Comparison of ENCODE assay signal across 7 cellular contexts in the genomic region with DNA sequence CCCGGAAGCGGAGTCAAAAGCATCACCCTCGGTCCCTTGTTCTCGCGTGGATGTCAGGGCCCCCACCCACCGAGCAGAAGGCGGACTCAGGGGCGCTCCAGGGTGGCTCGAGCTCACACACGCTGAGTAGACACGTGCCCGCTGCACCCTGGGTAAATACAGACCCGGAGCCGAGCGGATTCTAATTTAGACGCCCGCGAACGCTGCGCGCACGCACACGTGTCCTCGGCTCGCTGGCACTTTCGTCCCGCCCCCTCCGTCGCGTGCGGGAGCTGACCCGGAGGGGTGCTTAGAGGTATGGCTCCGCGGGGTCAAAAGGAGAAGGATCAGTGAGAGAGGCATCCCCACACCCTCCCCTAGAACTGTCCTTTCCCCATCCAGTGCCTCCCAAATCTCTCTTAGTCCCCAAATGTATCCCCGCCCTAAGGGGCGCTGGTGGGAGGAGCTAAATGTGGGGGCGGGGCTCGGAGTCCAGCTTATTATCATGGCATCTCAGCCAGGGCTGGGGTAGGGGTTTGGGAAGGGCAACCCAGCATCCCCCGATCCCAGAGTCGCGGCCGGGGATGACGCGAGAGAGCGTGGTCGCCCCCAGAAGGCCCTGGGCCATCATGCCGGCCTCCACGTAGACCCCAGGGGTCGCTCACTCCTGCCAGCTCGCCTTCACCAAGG. TPM values are rescaled to one million over a fixed set of nuclear protein-coding genes. Genes with fewer than 3 reads are reported as not detected.
DNase-seq lines count a peak whose midpoint lies in the region; ATAC-seq and TF ChIP-seq lines count a peak whose summit lies in the region.
"Had no signal": no experiment of that assay in that cellular context is flagged by ENCODE, and none has a peak within 500 bp of the region (broad histone marks: within the 10 kb centered on the region; RNA-seq: fewer than 3 reads in every experiment).

No MANE protein-coding gene starts in this region.

- ATAC-seq in GM21786 (IDR thresholded peaks at IDR 0.05; ENCODE audit: unreplicated experiment), result no peak

- no peak overlapping the region for H3K27ac ChIP-seq in coronary artery

- no peak for TF ChIP-seq CTCF in coronary artery (IDR thresholded peaks at IDR 0.05)

- intact Hi-C loops in posterior vena cava (cut with DNase I), result no loop called here

- H3K4me3 ChIP-seq in coronary artery, result peak overlapping the region; percentile 73

- DNase-seq in NCI-H345 (lab: John Stamatoyannopoulos, UW), result peak; percentile 73
- no peak for DNase-seq in NCI-H345 treated with DMSO at 0.1 percent for 48 hours (lab: John Stamatoyannopoulos, UW; ENCODE audit: unreplicated experiment)
- peak; percentile 89 for DNase-seq in SW480 (ENCODE audit: low spot score)
- DNase-seq in coronary artery (ENCODE audit: low spot score), result no peak
- DNase-seq in posterior vena cava (ENCODE audit: low spot score), result peak; percentile 87
- DNase-seq: DND-41 had no signal

RNA-seq across cellular contexts. Expression of a gene that starts 0.5 kb away (rescaled TPM):
- total RNA-seq in posterior vena cava, result under 1 TPM; 0.33 to 0.83 TPM

RNA-seq across cellular contexts. Expression of a gene that starts 2.5 kb away (rescaled TPM):
- total RNA-seq in posterior vena cava, result under 1 TPM in 1 of 2 donors, not detected in 1; 0.57 TPM

RNA-seq across cellular contexts. Expression of a gene that starts 18.4 kb away (rescaled TPM):
- total RNA-seq in posterior vena cava, result 10 to 100 TPM; 21.0 to 21.9 TPM

RNA-seq across cellular contexts. Expression of a gene that starts 20.3 kb away (rescaled TPM):
- 1 to 10 TPM; 1.1 to 1.2 TPM for total RNA-seq in posterior vena cava

RNA-seq across cellular contexts. Expression of a gene that starts 26.5 kb away (rescaled TPM):
- 10 to 100 TPM; 10.2 to 11.4 TPM for total RNA-seq in posterior vena cava

Comparison
In these comparisons a context has a peak if more than half of its experiments do, and no peak if none do; other contexts are left out.
1. DNase-seq: peak in NCI-H345 (single experiment), SW480 (single experiment) and posterior vena cava (single experiment); none in NCI-H345 treated with DMSO at 0.1 percent for 48 hours (single experiment) and coronary artery (single experiment).